ENCODE assay signal across 17 cellular contexts in the genomic region with DNA sequence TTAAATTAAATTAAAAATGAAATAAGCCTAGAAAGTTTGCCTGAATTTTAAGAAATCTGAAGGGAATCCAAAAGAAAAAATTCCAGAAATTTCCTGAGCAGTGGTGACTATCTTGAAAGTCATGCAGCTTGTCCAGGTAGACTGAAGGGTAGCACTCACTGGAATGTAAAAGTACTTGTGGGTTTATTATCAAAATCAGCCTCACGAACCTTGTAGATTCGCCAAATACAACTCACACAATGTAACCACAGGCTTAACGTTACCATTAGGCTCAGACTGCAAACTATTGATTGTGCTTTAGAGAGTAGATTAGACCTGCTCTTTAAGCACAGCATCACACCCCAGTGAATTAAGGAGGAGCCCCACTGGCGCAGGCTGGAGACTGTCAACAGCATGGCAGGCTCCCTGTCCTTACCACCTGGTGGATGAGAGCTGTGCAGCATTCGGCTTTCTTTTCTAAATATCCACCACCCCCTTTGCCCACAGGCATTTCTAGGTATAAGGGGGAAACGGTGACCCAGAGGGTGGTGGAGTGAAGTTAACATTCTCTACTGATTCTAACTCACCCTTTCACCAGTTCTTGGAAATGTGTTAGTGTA. TPM values are rescaled to one million over a fixed set of nuclear protein-coding genes. Genes with fewer than 3 reads are reported as not detected.
DNase-seq lines count a peak whose midpoint lies in the region; ATAC-seq and TF ChIP-seq lines count a peak whose summit lies in the region.
"Had no signal": no experiment of that assay in that cellular context is flagged by ENCODE, and none has a peak within 500 bp of the region (broad histone marks: within the 10 kb centered on the region; RNA-seq: fewer than 3 reads in every experiment).

No MANE protein-coding gene starts in this region.

- CTCF ChIA-PET in activated CD8-positive, alpha-beta T cell treated with anti-CD3 and anti-CD28 coated beads, Interleukin-2, amount 10 ng/mL, durations not matched to agents 7 days and 5 days (lab: Charles Lee) = no interaction called here

- TF ChIP-seq CTCF in GM23338 (conservative IDR thresholded peaks at IDR 0.05; ENCODE audit: low read depth in 2 of 2) = no peak
- TF ChIP-seq CTCF in brain (conservative IDR thresholded peaks at IDR 0.05) = no peak
- TF ChIP-seq CTCF in retinal pigment epithelial cell (conservative IDR thresholded peaks at IDR 0.05; ENCODE audit: low read depth, low read length) = no peak

- H3K4me1 ChIP-seq in GM23338 (ENCODE audit: insufficient read depth) = no peaks in the 10 kb centered on the region; the same call in 1 of the 2 replicates

- no peak overlapping the region for H3K4me2 ChIP-seq in GM23338

- no peaks in the 10 kb centered on the region for H3K9me3 Mint-ChIP-seq in GM23338
- H3K9me3 Mint-ChIP-seq in brain = no peaks in the 10 kb centered on the region
- no peaks in the 10 kb centered on the region for H3K9me3 Mint-ChIP-seq in activated CD8-positive, alpha-beta T cell treated with anti-CD3 and anti-CD28 coated beads, Interleukin-2, amount 10 ng/mL, durations not matched to agents 7 days and 5 days (ENCODE audit: insufficient read depth)
- H3K9me3 Mint-ChIP-seq: activated B cell treated with CpG ODN at 0.5 μM for 24 hours; activated naive CD4-positive, alpha-beta T cell treated with anti-CD3 and anti-CD28 coated beads, Interleukin-2, amount 50 U/mL, for 24 hours; CD14-positive monocyte; central memory CD8-positive, alpha-beta T cell had no signal

- no peaks in the 10 kb centered on the region for H3K36me3 ChIP-seq in GM23338 (ENCODE audit: insufficient read depth)
- H3K36me3 ChIP-seq: tibial nerve had no signal

- H3K27me3 Mint-ChIP-seq in GM23338 (ENCODE audit: insufficient read depth, low read depth, poor library complexity) (peaks cover 2% of the 10 kb centered on the region), brain (no peaks in the 10 kb centered on the region)
- H3K27me3 Mint-ChIP-seq in activated CD8-positive, alpha-beta T cell treated with anti-CD3 and anti-CD28 coated beads, Interleukin-2, amount 10 ng/mL, durations not matched to agents 7 days and 5 days (ENCODE audit: low read depth) = no peaks in the 10 kb centered on the region
- H3K27me3 Mint-ChIP-seq: activated B cell treated with CpG ODN at 0.5 μM for 24 hours; activated naive CD4-positive, alpha-beta T cell treated with anti-CD3 and anti-CD28 coated beads, Interleukin-2, amount 50 U/mL, for 24 hours; central memory CD8-positive, alpha-beta T cell had no signal

- peaks cover 4% of the 10 kb centered on the region; the same call in 1 of the 2 replicates for H4K20me1 ChIP-seq in GM23338 (replicated peaks; ENCODE audit: insufficient read depth)

- H3K27me3 ChIP-seq in GM23338 (ENCODE audit: insufficient read depth) = no peaks in the 10 kb centered on the region
- H3K27me3 ChIP-seq: tibial nerve had no signal

- H3K4me3 ChIP-seq in GM23338 (no peak overlapping the region), retinal pigment epithelial cell (ENCODE audit: low read length) (no peak overlapping the region)
- H3K4me3 ChIP-seq: tibial nerve had no signal

- DNase-seq in GM23338 (ENCODE audit: low spot score) (no peak), NCI-H226 (peak; percentile 97), retinal pigment epithelial cell (ENCODE audit: low read depth) (peak; percentile 22), GM03348 (ENCODE audit: low spot score) (no peak)
- DNase-seq in activated CD4-positive, CD25-positive, alpha-beta regulatory T cell (lab: John Stamatoyannopoulos, UW) = no peak
- no peak for DNase-seq in activated CD8-positive, alpha-beta T cell treated with anti-CD3 and anti-CD28 coated beads, Interleukin-2, amount 10 ng/mL, durations not matched to agents 7 days and 5 days
- DNase-seq: activated B cell treated with CpG ODN at 0.5 μM for 24 hours; kidney glomerular epithelial cell; MM.1S; stimulated activated CD4-positive, alpha-beta T cell treated with anti-CD3 and anti-CD28 coated beads, Interleukin-2, amount 100 ng/mL, for 24 hours; stimulated activated CD8-positive, alpha-beta memory T cell treated with anti-CD3 and anti-CD28 coated beads, Interleukin-4, amount 100 ng/mL, for 48 hours had no signal

- peaks cover 33% of the 10 kb centered on the region for H3K4me1 Mint-ChIP-seq in GM23338
- peaks cover 74% of the 10 kb centered on the region for H3K4me1 Mint-ChIP-seq in brain
- H3K4me1 Mint-ChIP-seq in activated CD8-positive, alpha-beta T cell treated with anti-CD3 and anti-CD28 coated beads, Interleukin-2, amount 10 ng/mL, durations not matched to agents 7 days and 5 days (ENCODE audit: low read depth) = peaks cover 7% of the 10 kb centered on the region
- H3K4me1 Mint-ChIP-seq: activated naive CD4-positive, alpha-beta T cell treated with anti-CD3 and anti-CD28 coated beads, Interleukin-2, amount 50 U/mL, for 24 hours; central memory CD8-positive, alpha-beta T cell had no signal

- H2AFZ ChIP-seq in GM23338 = no peak overlapping the region

- POLR2A ChIA-PET in activated CD8-positive, alpha-beta T cell treated with anti-CD3 and anti-CD28 coated beads, Interleukin-2, amount 10 ng/mL, durations not matched to agents 7 days and 5 days (lab: Charles Lee) = no interaction called here

- no peak overlapping the region for H3K27ac ChIP-seq in GM23338 (ENCODE audit: low read depth)
- H3K27ac ChIP-seq: tibial nerve had no signal

- H3K27ac Mint-ChIP-seq in GM23338 = no peak overlapping the region
- H3K27ac Mint-ChIP-seq in brain = peak overlapping the region in 3 of 5 experiments; percentile 74 to 85 (median 75)
- H3K27ac Mint-ChIP-seq in activated CD8-positive, alpha-beta T cell treated with anti-CD3 and anti-CD28 coated beads, Interleukin-2, amount 10 ng/mL, durations not matched to agents 7 days and 5 days = no peak overlapping the region
- H3K27ac Mint-ChIP-seq: activated B cell treated with CpG ODN at 0.5 μM for 24 hours; activated naive CD4-positive, alpha-beta T cell treated with anti-CD3 and anti-CD28 coated beads, Interleukin-2, amount 50 U/mL, for 24 hours; CD14-positive monocyte had no signal

- no peaks in the 10 kb centered on the region for H3F3A ChIP-seq in GM23338 (replicated peaks; ENCODE audit: low read depth)

- H3K4me3 Mint-ChIP-seq in GM23338 (no peak overlapping the region), brain (no peak overlapping the region)
- H3K4me3 Mint-ChIP-seq in activated CD8-positive, alpha-beta T cell treated with anti-CD3 and anti-CD28 coated beads, Interleukin-2, amount 10 ng/mL, durations not matched to agents 7 days and 5 days = no peak overlapping the region
- H3K4me3 Mint-ChIP-seq: activated B cell treated with CpG ODN at 0.5 μM for 24 hours; activated naive CD4-positive, alpha-beta T cell treated with anti-CD3 and anti-CD28 coated beads, Interleukin-2, amount 50 U/mL, for 24 hours; CD14-positive monocyte; central memory CD8-positive, alpha-beta T cell had no signal

- H3K79me2 ChIP-seq in GM23338 (replicated peaks; ENCODE audit: insufficient read depth) = no peaks in the 10 kb centered on the region

- H3K9me2 ChIP-seq in GM23338 (ENCODE audit: insufficient read depth) = no peaks in the 10 kb centered on the region

- ATAC-seq in GM23338 (peak; percentile 69), GM18870 (IDR thresholded peaks at IDR 0.05; ENCODE audit: unreplicated experiment) (no peak)
- ATAC-seq in activated CD8-positive, alpha-beta T cell treated with anti-CD3 and anti-CD28 coated beads, Interleukin-2, amount 10 ng/mL, durations not matched to agents 7 days and 5 days = no peak

- H3K36me3 Mint-ChIP-seq in GM23338 (ENCODE audit: low read depth) (peaks cover 9% of the 10 kb centered on the region), brain (peaks cover 9% of the 10 kb centered on the region)
- H3K36me3 Mint-ChIP-seq in activated CD8-positive, alpha-beta T cell treated with anti-CD3 and anti-CD28 coated beads, Interleukin-2, amount 10 ng/mL, durations not matched to agents 7 days and 5 days (ENCODE audit: low read depth) = no peaks in the 10 kb centered on the region
- H3K36me3 Mint-ChIP-seq: activated naive CD4-positive, alpha-beta T cell treated with anti-CD3 and anti-CD28 coated beads, Interleukin-2, amount 50 U/mL, for 24 hours; CD14-positive monocyte had no signal

TF ChIP-seq in GM23338, 12 proteins besides CTCF, POLR2A, EP300 and RAD21 (continues in another document):
- TF ChIP-seq, protein P1, sequence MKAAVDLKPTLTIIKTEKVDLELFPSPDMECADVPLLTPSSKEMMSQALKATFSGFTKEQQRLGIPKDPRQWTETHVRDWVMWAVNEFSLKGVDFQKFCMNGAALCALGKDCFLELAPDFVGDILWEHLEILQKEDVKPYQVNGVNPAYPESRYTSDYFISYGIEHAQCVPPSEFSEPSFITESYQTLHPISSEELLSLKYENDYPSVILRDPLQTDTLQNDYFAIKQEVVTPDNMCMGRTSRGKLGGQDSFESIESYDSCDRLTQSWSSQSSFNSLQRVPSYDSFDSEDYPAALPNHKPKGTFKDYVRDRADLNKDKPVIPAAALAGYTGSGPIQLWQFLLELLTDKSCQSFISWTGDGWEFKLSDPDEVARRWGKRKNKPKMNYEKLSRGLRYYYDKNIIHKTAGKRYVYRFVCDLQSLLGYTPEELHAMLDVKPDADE (IDR thresholded peaks at IDR 0.05) = no peak
- TF ChIP-seq ZNF114 (CRISPR knock-in tag; IDR thresholded peaks at IDR 0.05) = no peak

RNA-seq across cellular contexts. Expression of a gene that starts 56.7 kb away (rescaled TPM):
- total RNA-seq in GM23338 (2014; rRNA removed; shearing (Covaris generic)) = 8.3 and 9.7 TPM in 2 replicates
- 7.3 and 8.5 TPM in 2 replicates for polyA plus RNA-seq in GM23338 (2016; fragmentation: Nextera tagmentation; extraction: Ambion mirVana)
- polyA plus RNA-seq in brain (ENCODE audit: insufficient read depth, low read depth, low replicate concordance) = 5.5 TPM
- 1 to 10 TPM; 2.9 to 3.0 TPM for total RNA-seq in activated CD8-positive, alpha-beta T cell treated with anti-CD3 and anti-CD28 coated beads, Interleukin-2, amount 10 ng/mL, durations not matched to agents 7 days and 5 days

Comparison
In these comparisons a context has a peak if more than half of its experiments do, and no peak if none do; other contexts are left out.
1. DNase-seq: peak in NCI-H226 (single experiment) and retinal pigment epithelial cell (single experiment); none in GM23338 (single experiment), activated CD4-positive, CD25-positive, alpha-beta regulatory T cell (0 of 4), GM03348 (single experiment) and activated CD8-positive, alpha-beta T cell treated with anti-CD3 and anti-CD28 coated beads, Interleukin-2, amount 10 ng/mL, durations not matched to agents 7 days and 5 days (single experiment).
2. H3K27ac Mint-ChIP-seq: peak in brain (3 of 5); none in GM23338 (single experiment) and activated CD8-positive, alpha-beta T cell treated with anti-CD3 and anti-CD28 coated beads, Interleukin-2, amount 10 ng/mL, durations not matched to agents 7 days and 5 days (single experiment).